In the genomic region with DNA sequence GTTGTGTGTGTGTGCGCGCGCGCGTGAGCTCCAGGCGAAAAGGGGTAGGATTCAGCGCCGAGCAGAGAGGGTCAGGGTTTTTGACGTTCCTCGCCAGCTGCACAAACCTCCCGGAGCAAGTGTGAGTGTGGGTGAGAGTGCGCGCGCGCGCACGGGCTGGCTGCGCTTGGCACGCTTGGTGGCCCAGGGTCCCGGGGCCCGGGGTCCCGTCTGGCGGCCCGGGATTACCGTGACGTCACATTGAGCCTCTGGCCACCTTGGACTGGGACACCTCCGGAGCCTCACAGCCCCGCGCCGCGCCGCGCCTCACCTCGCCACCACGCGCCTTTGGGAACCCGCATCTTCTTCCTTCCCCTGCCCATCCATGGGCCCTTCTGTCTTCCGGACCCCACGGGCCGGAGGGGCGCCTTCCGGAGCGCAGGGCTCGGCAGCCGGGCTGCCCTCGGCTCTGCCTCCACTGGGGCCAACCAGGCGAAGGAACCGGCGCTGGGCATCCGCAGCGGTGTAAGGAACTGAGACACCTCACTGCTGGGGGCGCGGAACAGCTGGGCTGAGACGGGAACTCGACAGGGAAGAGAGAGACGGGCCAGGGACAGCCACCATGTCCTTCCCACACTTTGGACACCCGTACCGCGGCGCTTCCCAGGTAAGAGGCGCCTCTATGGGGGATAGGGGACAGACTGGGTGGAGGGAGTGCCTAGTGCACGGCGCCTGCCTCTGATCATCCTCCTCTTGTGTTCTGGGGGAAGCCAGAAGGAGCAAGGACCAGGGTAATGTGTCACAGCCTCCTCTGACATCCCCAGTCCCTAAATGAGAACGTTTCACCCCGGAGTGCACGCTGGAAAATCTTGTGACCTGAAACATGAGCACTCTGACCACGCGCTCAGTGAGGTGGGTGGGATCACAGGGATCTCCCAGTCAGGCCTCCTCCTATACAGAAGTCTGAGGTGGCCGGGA, we compare ENCODE assay signal across 1 cellular context.
TF ChIP-seq lines count a peak whose summit lies in the region.

No MANE protein-coding gene starts in this region.

TF ChIP-seq in WTC11, 78 proteins besides CTCF, POLR2A, EP300 and RAD21 (continued from another document):
- TF ChIP-seq, protein P1, sequence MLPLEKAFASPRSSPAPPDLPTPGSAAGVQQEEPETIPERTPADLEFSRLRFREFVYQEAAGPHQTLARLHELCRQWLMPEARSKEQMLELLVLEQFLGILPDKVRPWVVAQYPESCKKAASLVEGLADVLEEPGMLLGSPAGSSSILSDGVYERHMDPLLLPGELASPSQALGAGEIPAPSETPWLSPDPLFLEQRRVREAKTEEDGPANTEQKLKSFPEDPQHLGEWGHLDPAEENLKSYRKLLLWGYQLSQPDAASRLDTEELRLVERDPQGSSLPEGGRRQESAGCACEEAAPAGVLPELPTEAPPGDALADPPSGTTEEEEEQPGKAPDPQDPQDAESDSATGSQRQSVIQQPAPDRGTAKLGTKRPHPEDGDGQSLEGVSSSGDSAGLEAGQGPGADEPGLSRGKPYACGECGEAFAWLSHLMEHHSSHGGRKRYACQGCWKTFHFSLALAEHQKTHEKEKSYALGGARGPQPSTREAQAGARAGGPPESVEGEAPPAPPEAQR (CRISPR knock-in tag; IDR thresholded peaks at IDR 0.05), result no peak
- no peak for TF ChIP-seq FOXJ3 (CRISPR knock-in tag; IDR thresholded peaks at IDR 0.05; ENCODE audit: borderline replicate concordance)
